ENCODE assay signal across 12 cellular contexts in the genomic region with DNA sequence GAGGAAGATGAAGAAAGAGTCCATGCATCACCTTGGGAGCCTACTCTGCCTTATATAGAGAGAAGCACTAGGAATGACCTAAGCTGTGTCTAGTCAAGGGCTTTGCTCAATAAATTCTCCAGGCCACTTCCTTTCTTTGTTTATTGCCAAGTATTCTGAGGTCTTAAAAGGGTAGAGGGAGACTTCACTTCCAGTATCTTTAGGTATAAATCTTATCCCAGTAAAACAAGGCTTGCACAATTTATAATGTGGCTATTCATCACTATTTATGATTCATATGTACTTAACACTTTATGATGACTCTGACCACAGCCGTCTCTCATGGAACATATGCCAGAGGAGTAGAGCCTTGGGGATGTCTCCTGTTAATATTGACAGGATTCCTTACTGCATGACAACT.
A peak's percentile ranks its signal among the peaks of the same experiment; 100 is the strongest.
DNase-seq lines count a peak whose midpoint lies in the region; ATAC-seq and TF ChIP-seq lines count a peak whose summit lies in the region.
"Had no signal": no experiment of that assay in that cellular context is flagged by ENCODE, and none has a peak within 500 bp of the region (broad histone marks: within the 10 kb centered on the region; RNA-seq: fewer than 3 reads in every experiment).

No MANE protein-coding gene starts in this region.

- no peaks in the 10 kb centered on the region for H3K36me3 Mint-ChIP-seq in natural killer cell treated with Interleukin-12 subunit alpha and Interleukin-12 subunit beta and Interleukin-15 and Interleukin-18, amount 100 ng/mL, for 72 hours

- peaks cover 57% of the 10 kb centered on the region for H3K4me1 ChIP-seq in ACC112 (ENCODE audit: control insufficient read depth, insufficient read depth, low read length, unreplicated experiment)
- no peaks in the 10 kb centered on the region for H3K4me1 ChIP-seq in mucosa of descending colon (ENCODE audit: low read depth)

- in situ Hi-C loops in KBM-7 (cut with MboI; ENCODE audit: low pct_unique_long_range_greater_than_20kb, low sequenced_read_pairs) = no loop called here

- DNase-seq in LHCN-M2 (ENCODE audit: low read depth) = peak; percentile 90
- no peak for DNase-seq in mucosa of descending colon
- no peak for DNase-seq in GDM1 (lab: John Stamatoyannopoulos, UW)
- no peak for DNase-seq in natural killer cell treated with Interleukin-12 subunit alpha and Interleukin-12 subunit beta and Interleukin-15 and Interleukin-18, amount 100 ng/mL, for 72 hours (ENCODE audit: low spot score)
- DNase-seq in KBM-7 = no peak
- DNase-seq: activated B cell treated with CpG ODN at 0.5 μM for 24 hours; DND-41; stimulated activated CD4-positive, alpha-beta T cell treated with anti-CD3 and anti-CD28 coated beads, Interleukin-12 subunit alpha, Interleukin-12 subunit beta, amount 100 ng/mL, for 4 hours had no signal

- no peaks in the 10 kb centered on the region for H3K27me3 ChIP-seq in ACC112 (ENCODE audit: insufficient read depth, low read length)

- ATAC-seq in mucosa of descending colon (peak; percentile 59), GM19023 (IDR thresholded peaks at IDR 0.05; ENCODE audit: unreplicated experiment) (no peak)
- no peak for ATAC-seq in natural killer cell treated with Interleukin-12 subunit alpha and Interleukin-12 subunit beta and Interleukin-15 and Interleukin-18, amount 100 ng/mL, for 72 hours
- ATAC-seq: Panc1 had no signal

- H3K4me3 Mint-ChIP-seq in natural killer cell treated with Interleukin-12 subunit alpha and Interleukin-12 subunit beta and Interleukin-15 and Interleukin-18, amount 100 ng/mL, for 72 hours = no peak overlapping the region
- H3K4me3 Mint-ChIP-seq: activated B cell treated with CpG ODN at 0.5 μM for 24 hours had no signal

- H3K27me3 Mint-ChIP-seq in natural killer cell treated with Interleukin-12 subunit alpha and Interleukin-12 subunit beta and Interleukin-15 and Interleukin-18, amount 100 ng/mL, for 72 hours = peaks cover 2 to 12% of the 10 kb centered on the region in 2 donors

- no peaks in the 10 kb centered on the region for H3K9me3 ChIP-seq in mucosa of descending colon

- no peak overlapping the region for H2AFZ ChIP-seq in ACC112 (ENCODE audit: low read length, unreplicated experiment)

- no peaks in the 10 kb centered on the region for H3K4me1 Mint-ChIP-seq in natural killer cell treated with Interleukin-12 subunit alpha and Interleukin-12 subunit beta and Interleukin-15 and Interleukin-18, amount 100 ng/mL, for 72 hours (ENCODE audit: low read depth in 2 of 2)
- H3K4me1 Mint-ChIP-seq: activated B cell treated with CpG ODN at 0.5 μM for 24 hours had no signal

- intact Hi-C loops in mucosa of descending colon (cut with DNase I, micrococcal nuclease) = no loop called here

- no peak overlapping the region for H3K4me3 ChIP-seq in ACC112 (ENCODE audit: low read depth, low read length)
- no peak overlapping the region for H3K4me3 ChIP-seq in mucosa of descending colon

- H3K9me3 Mint-ChIP-seq in natural killer cell treated with Interleukin-12 subunit alpha and Interleukin-12 subunit beta and Interleukin-15 and Interleukin-18, amount 100 ng/mL, for 72 hours = no peaks in the 10 kb centered on the region
- H3K9me3 Mint-ChIP-seq: activated B cell treated with CpG ODN at 0.5 μM for 24 hours had no signal

- H3K36me3 ChIP-seq in ACC112 (ENCODE audit: insufficient read depth, low read length) (no peaks in the 10 kb centered on the region), mucosa of descending colon (ENCODE audit: low read depth) (no peaks in the 10 kb centered on the region)

- no peak overlapping the region for H3K27ac Mint-ChIP-seq in natural killer cell treated with Interleukin-12 subunit alpha and Interleukin-12 subunit beta and Interleukin-15 and Interleukin-18, amount 100 ng/mL, for 72 hours
- H3K27ac Mint-ChIP-seq: activated B cell treated with CpG ODN at 0.5 μM for 24 hours had no signal

- TF ChIP-seq CTCF in mucosa of descending colon (IDR thresholded peaks at IDR 0.05) = no peak

- H3K27ac ChIP-seq in ACC112 (ENCODE audit: low read depth, low read length) (peak overlapping the region; percentile 79), cingulate gyrus (ENCODE audit: low read depth, low read length) (peak overlapping the region; percentile 76)

- H3K79me2 ChIP-seq in ACC112 (ENCODE audit: control insufficient read depth, insufficient read depth, low read length, unreplicated experiment) = no peaks in the 10 kb centered on the region
